In the genomic region with DNA sequence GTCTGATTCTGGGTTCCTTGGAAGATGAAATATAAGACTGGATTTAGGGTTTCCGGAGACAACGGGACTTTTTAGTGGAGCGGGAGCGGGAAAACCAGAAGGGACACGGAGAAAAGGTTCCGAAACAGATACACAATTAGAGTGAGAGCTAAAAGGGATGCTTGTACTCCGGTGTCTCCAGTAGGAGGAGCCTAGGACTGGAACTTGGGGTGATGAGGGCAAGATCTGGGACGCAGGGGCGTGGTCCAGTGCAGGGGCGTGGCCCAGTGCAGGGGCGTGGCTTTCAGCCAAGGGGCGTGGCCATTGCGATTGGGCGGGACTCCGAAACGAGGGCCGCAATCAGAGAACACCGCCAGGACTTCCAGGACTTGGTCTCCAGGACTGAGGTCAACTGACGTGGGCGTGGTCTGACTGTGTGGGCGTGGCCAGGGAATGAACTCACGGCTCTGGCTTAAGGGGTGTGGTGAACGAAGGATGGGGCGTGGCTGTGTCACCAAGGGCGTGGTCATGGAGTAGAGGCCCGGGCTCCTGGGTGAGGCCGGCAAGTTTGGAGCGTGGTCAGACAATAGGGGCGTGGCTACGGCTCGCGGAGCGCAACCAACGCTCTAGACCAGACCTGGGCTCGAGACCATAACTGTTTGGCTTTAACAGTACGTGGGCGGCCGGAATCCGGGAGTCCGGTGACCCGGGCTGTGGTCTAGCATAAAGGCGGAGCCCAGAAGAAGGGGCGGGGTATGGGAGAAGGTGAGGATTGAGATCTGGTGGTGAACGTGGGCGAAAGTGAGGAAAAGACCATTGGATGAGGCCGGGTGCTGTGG, we compare ENCODE assay signal across 1 cellular context.
TF ChIP-seq lines count a peak whose summit lies in the region.

Gene DKKL1 (plus strand): TSS at position 613 of the 818 bp plus-strand sequence. CDS start 122 bp downstream, at position 735.

TF ChIP-seq in HepG2, 621 proteins besides CTCF, POLR2A, EP300 and RAD21 (continued from another document):
- peak; percentile 68; the same call in 1 of the 3 replicates for TF ChIP-seq MXI1 (IDR thresholded peaks at IDR 0.05; ENCODE audit: borderline replicate concordance, low read depth, low read length)
- TF ChIP-seq, protein P1, sequence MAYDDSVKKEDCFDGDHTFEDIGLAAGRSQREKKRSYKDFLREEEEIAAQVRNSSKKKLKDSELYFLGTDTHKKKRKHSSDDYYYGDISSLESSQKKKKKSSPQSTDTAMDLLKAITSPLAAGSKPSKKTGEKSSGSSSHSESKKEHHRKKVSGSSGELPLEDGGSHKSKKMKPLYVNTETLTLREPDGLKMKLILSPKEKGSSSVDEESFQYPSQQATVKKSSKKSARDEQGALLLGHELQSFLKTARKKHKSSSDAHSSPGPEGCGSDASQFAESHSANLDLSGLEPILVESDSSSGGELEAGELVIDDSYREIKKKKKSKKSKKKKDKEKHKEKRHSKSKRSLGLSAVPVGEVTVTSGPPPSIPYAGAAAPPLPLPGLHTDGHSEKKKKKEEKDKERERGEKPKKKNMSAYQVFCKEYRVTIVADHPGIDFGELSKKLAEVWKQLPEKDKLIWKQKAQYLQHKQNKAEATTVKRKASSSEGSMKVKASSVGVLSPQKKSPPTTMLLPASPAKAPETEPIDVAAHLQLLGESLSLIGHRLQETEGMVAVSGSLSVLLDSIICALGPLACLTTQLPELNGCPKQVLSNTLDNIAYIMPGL (CRISPR knock-in tag; IDR thresholded peaks at IDR 0.05; ENCODE audit: borderline replicate concordance in 1 of 2, low read depth in 1 of 2), result 0 out of 4 replicates have a peak, but pooled peaks of 1 of the 2 experiments have one; percentile 46
- TF ChIP-seq NFYC (CRISPR knock-in tag; IDR thresholded peaks at IDR 0.05), result 0 out of 2 replicates have a peak, but pooled peaks have one; percentile 14
- peak; percentile 77 for TF ChIP-seq CREB1 (IDR thresholded peaks at IDR 0.05)
- no peak for TF ChIP-seq CREB1 (CRISPR knock-in tag; IDR thresholded peaks at IDR 0.05)
- TF ChIP-seq SALL2 (CRISPR knock-in tag; IDR thresholded peaks at IDR 0.05), result 0 out of 2 replicates have a peak, but pooled peaks have one; percentile 54
- peak; percentile 51; the same call in 1 of the 2 replicates for TF ChIP-seq ZNF350 (CRISPR knock-in tag; IDR thresholded peaks at IDR 0.05; ENCODE audit: borderline replicate concordance, low read depth)
